Comparison of ENCODE assay signal across 1 cellular context in genomic region chr10:44335330-44336021, GRCh38.
TF ChIP-seq lines count a peak whose summit lies in the region.

No MANE protein-coding gene starts in this region.

TF ChIP-seq in IMR-90, 13 proteins besides CTCF, POLR2A, EP300 and RAD21:
- TF ChIP-seq MAZ (IDR thresholded peaks at IDR 0.05; ENCODE audit: borderline replicate concordance, low read depth, low read length) (no peak), RFX5 (IDR thresholded peaks at IDR 0.05; ENCODE audit: low read depth, low read length) (no peak), SMC3 (IDR thresholded peaks at IDR 0.05; ENCODE audit: low read depth, low read length) (no peak), MXI1 (IDR thresholded peaks at IDR 0.05; ENCODE audit: borderline replicate concordance, low read depth, low read length) (no peak), ELK1 (IDR thresholded peaks at IDR 0.05; ENCODE audit: borderline replicate concordance, low read depth, low read length) (no peak), USF2 (IDR thresholded peaks at IDR 0.05; ENCODE audit: low read depth, low read length) (no peak), RCOR1 (IDR thresholded peaks at IDR 0.05; ENCODE audit: insufficient replicate concordance, low read length) (no peak), CHD1 (IDR thresholded peaks at IDR 0.05; ENCODE audit: low read depth, low read length) (no peak), BHLHE40 (IDR thresholded peaks at IDR 0.05; ENCODE audit: low read depth, low read length) (no peak), CEBPB (IDR thresholded peaks at IDR 0.05; ENCODE audit: low read depth, low read length) (no peak), NFE2L2 (IDR thresholded peaks at IDR 0.05; ENCODE audit: low read depth, low read length) (no peak), FOS (IDR thresholded peaks at IDR 0.05; ENCODE audit: low read depth, low read length) (no peak), MAFK (IDR thresholded peaks at IDR 0.05; ENCODE audit: low read depth, low read length) (no peak)
